11 cellular contexts compared by ENCODE assay signal in the genomic region with DNA sequence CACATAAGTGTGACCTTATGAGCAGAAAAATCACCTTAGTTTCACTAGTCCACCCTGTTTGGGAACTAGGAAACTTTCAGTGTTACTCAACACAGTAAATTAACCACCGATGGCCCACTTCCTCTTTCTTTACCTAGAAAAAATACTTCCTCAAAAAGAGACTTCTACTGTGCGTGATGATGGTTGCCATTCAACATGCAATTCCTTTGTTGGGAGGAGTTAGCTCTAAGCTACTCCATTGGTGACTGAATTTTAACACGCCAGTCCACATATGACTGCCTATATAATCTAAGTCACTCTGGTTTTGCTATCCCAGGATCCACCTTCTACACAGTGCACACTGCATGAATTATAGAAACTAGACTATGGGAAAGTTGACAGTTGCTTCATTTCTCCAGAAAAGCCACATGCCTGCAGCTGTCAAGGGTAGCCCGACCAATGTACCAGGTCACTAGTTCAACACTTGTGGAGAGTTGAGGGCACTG. TPM values are rescaled to one million over a fixed set of nuclear protein-coding genes. Genes with fewer than 3 reads are reported as not detected.
DNase-seq lines count a peak whose midpoint lies in the region; ATAC-seq and TF ChIP-seq lines count a peak whose summit lies in the region.
"Had no signal": no experiment of that assay in that cellular context is flagged by ENCODE, and none has a peak within 500 bp of the region (broad histone marks: within the 10 kb centered on the region; RNA-seq: fewer than 3 reads in every experiment).

No MANE protein-coding gene starts in this region.

- peaks cover 10% of the 10 kb centered on the region for H3K4me1 ChIP-seq in MM.1S (ENCODE audit: low read length)
- no peaks in the 10 kb centered on the region for H3K4me1 ChIP-seq in upper lobe of right lung

- 0 out of 2 replicates have a peak overlapping the region, but pooled peaks have one; percentile 6 for H3K4me2 ChIP-seq in MM.1S (ENCODE audit: low read depth, low read length)

- H3K36me3 ChIP-seq in MM.1S (replicated peaks; ENCODE audit: insufficient read depth, low read length) (no peaks in the 10 kb centered on the region), upper lobe of right lung (no peaks in the 10 kb centered on the region)
- H3K36me3 ChIP-seq: MG63 had no signal

- intact Hi-C loops in upper lobe of right lung (cut with DNase I) (no loop called here), dorsolateral prefrontal cortex (cut with DNase I) (no loop called here)

- H3K27ac ChIP-seq in MM.1S (ENCODE audit: low read length) (no peak overlapping the region), upper lobe of right lung (no peak overlapping the region), dorsolateral prefrontal cortex (no peak overlapping the region)
- H3K27ac ChIP-seq: skin epidermis had no signal

- H3K27me3 ChIP-seq in MM.1S (replicated peaks; ENCODE audit: insufficient read depth, low read length): no peaks in the 10 kb centered on the region
- peaks cover 9% of the 10 kb centered on the region for H3K27me3 ChIP-seq in upper lobe of right lung
- H3K27me3 ChIP-seq in dorsolateral prefrontal cortex: peaks cover 0 to 9% (median 0%) of the 10 kb centered on the region in 45 donors
- H3K27me3 ChIP-seq: MG63 had no signal

- H2AFZ ChIP-seq in MM.1S (ENCODE audit: low read length): no peak overlapping the region

- H3K9me3 ChIP-seq in MM.1S (replicated peaks; ENCODE audit: insufficient read depth, low read length): no peaks in the 10 kb centered on the region
- no peaks in the 10 kb centered on the region for H3K9me3 ChIP-seq in upper lobe of right lung
- H3K9me3 ChIP-seq: MG63 had no signal

- no peaks in the 10 kb centered on the region for H3K79me2 ChIP-seq in MM.1S (ENCODE audit: low read length)

- no peaks in the 10 kb centered on the region for H3F3A ChIP-seq in MM.1S (ENCODE audit: insufficient read depth, low read length)

- DNase-seq in MM.1S (peak; percentile 55), upper lobe of right lung (no peak), dorsolateral prefrontal cortex (no peak), cerebellum (ENCODE audit: low spot score) (no peak), NCI-H1048 (lab: John Stamatoyannopoulos, UW) (no peak)
- DNase-seq: activated effector memory CD4-positive, alpha-beta T cell treated with Interleukin-2 at 50 U/mL for 16 hours; MG63 had no signal

- H3K9me2 ChIP-seq in MM.1S (replicated peaks; ENCODE audit: insufficient read depth, low read length): no peaks in the 10 kb centered on the region

- TF ChIP-seq CTCF in MM.1S (IDR thresholded peaks at IDR 0.05; ENCODE audit: low read length): no peak
- no peak for TF ChIP-seq CTCF in upper lobe of right lung (IDR thresholded peaks at IDR 0.05)
- no peak for TF ChIP-seq CTCF in dorsolateral prefrontal cortex (IDR thresholded peaks at IDR 0.05 in 54 of 56, conservative IDR thresholded peaks at IDR 0.05 in 2 of 56; ENCODE audit: low read depth in 1 of 56, partially characterized antibody in 56 of 56)

- peak; percentile 97 for ATAC-seq in GM19328 (IDR thresholded peaks at IDR 0.05; ENCODE audit: unreplicated experiment)
- ATAC-seq in HG02884 (IDR thresholded peaks at IDR 0.05; ENCODE audit: unreplicated experiment): peak; percentile 96
- ATAC-seq in upper lobe of right lung: peak; percentile 86

- no peaks in the 10 kb centered on the region for H4K20me1 ChIP-seq in MM.1S (ENCODE audit: insufficient read depth, low read length)

- no peak overlapping the region for H3K9ac ChIP-seq in MM.1S (ENCODE audit: low read length)

- H3K4me3 ChIP-seq in MM.1S (ENCODE audit: low read length): no peak overlapping the region
- no peak overlapping the region for H3K4me3 ChIP-seq in upper lobe of right lung
- no peak overlapping the region for H3K4me3 ChIP-seq in dorsolateral prefrontal cortex
- H3K4me3 ChIP-seq: MG63, skin epidermis had no signal

RNA-seq across cellular contexts. Expression of gene REG3G, which starts 47.8 kb away (rescaled TPM):
- total RNA-seq in upper lobe of right lung (not detected), dorsolateral prefrontal cortex (not detected), cerebellum (not detected)
- total RNA-seq: endothelial cell of umbilical vein had no signal
